In genomic region chr2:223039618-223040017, GRCh38 we compare ENCODE assay signal across 22 cellular contexts. TPM values are rescaled to one million over a fixed set of nuclear protein-coding genes. Genes with fewer than 3 reads are reported as not detected.
"Had no signal": no experiment of that assay in that cellular context is flagged by ENCODE, and none has a peak within 500 bp of the region (broad histone marks: within the 10 kb centered on the region; RNA-seq: fewer than 3 reads in every experiment).

No MANE protein-coding gene starts in this region.

- H3K4me3 ChIP-seq: adrenal gland, breast epithelium, SJSA1 had no signal

- H3K36me3 Mint-ChIP-seq: activated naive CD8-positive, alpha-beta T cell treated with anti-CD3 and anti-CD28 coated beads, Interleukin-2, amount 10 ng/mL, durations not matched to agents 7 days and 5 days had no signal

- H3K27ac ChIP-seq: adrenal gland, breast epithelium, SJSA1 had no signal

- H3K9me3 ChIP-seq: adrenal gland, breast epithelium, SJSA1 had no signal

- H3K36me3 ChIP-seq: adrenal gland, breast epithelium, SJSA1 had no signal

- H3K27me3 ChIP-seq: adrenal gland, breast epithelium, SJSA1 had no signal

- H3K4me3 Mint-ChIP-seq: activated CD8-positive, alpha-beta T cell treated with anti-CD3 and anti-CD28 coated beads for 36 hours; activated naive CD8-positive, alpha-beta T cell treated with anti-CD3 and anti-CD28 coated beads, Interleukin-2, amount 10 ng/mL, durations not matched to agents 7 days and 5 days; activated T-cell treated with anti-CD3 and anti-CD28 coated beads, Interleukin-2, amount 50 U/mL, for 72 hours; T-helper 1 cell treated with Interleukin-12 subunit alpha and Interleukin-12 subunit beta and Interleukin-4 antibody, amounts not matched to agents 30 μg/mL and 1 μg/mL, for 36 hours had no signal

- H3K27ac Mint-ChIP-seq: activated CD8-positive, alpha-beta T cell treated with anti-CD3 and anti-CD28 coated beads for 36 hours; activated naive CD8-positive, alpha-beta T cell treated with anti-CD3 and anti-CD28 coated beads, Interleukin-2, amount 10 ng/mL, durations not matched to agents 7 days and 5 days; activated T-cell treated with anti-CD3 and anti-CD28 coated beads, Interleukin-2, amount 50 U/mL, for 72 hours; activated T-helper 2 cell treated with anti-CD3 and anti-CD28 coated beads, Interferon-gamma antibody, Interleukin-2, Interleukin-4, amounts not matched to agents 10 μg/mL and 5 μg/mL and 100 μg/mL, durations not matched to agents 14 hours and 24 hours and 36 hours; T-helper 1 cell treated with Interleukin-12 subunit alpha and Interleukin-12 subunit beta and Interleukin-4 antibody, amounts not matched to agents 30 μg/mL and 1 μg/mL, for 36 hours had no signal

- ATAC-seq: activated CD4-positive, CD25-positive, alpha-beta regulatory T cell treated with anti-CD3 and anti-CD28 coated beads, Interleukin-2, amount 50 U/mL, for 24 hours; activated CD8-positive, alpha-beta T cell treated with anti-CD3 and anti-CD28 coated beads for 36 hours; activated T-cell treated with anti-CD3 and anti-CD28 coated beads, Interleukin-2, amount 50 U/mL, for 72 hours; PC-3 had no signal

- H3K27me3 Mint-ChIP-seq: activated naive CD8-positive, alpha-beta T cell treated with anti-CD3 and anti-CD28 coated beads, Interleukin-2, amount 10 ng/mL, durations not matched to agents 7 days and 5 days had no signal

- H3K9me3 Mint-ChIP-seq: activated CD8-positive, alpha-beta T cell treated with anti-CD3 and anti-CD28 coated beads for 36 hours; activated naive CD8-positive, alpha-beta T cell treated with anti-CD3 and anti-CD28 coated beads, Interleukin-2, amount 10 ng/mL, durations not matched to agents 7 days and 5 days; activated T-cell treated with anti-CD3 and anti-CD28 coated beads, Interleukin-2, amount 50 U/mL, for 72 hours; activated T-helper 2 cell treated with anti-CD3 and anti-CD28 coated beads, Interferon-gamma antibody, Interleukin-2, Interleukin-4, amounts not matched to agents 10 μg/mL and 5 μg/mL and 100 μg/mL, durations not matched to agents 14 hours and 24 hours and 36 hours; T-helper 1 cell treated with Interleukin-12 subunit alpha and Interleukin-12 subunit beta and Interleukin-4 antibody, amounts not matched to agents 30 μg/mL and 1 μg/mL, for 36 hours had no signal

- DNase-seq: activated CD4-positive, alpha-beta T cell treated with anti-CD3 and anti-CD28 coated beads for 4 hours; activated CD8-positive, alpha-beta memory T cell treated with anti-CD3 and anti-CD28 coated beads, Interleukin-2, amount 50 U/mL, for 4 hours; activated CD8-positive, alpha-beta T cell treated with anti-CD3 and anti-CD28 coated beads for 36 hours; activated naive CD4-positive, alpha-beta T cell treated with anti-CD3 and anti-CD28 coated beads, Interleukin-2, amount 50 U/mL, for 16 hours; activated naive CD8-positive, alpha-beta T cell treated with anti-CD3 and anti-CD28 coated beads, Interleukin-2, amount 10 ng/mL, durations not matched to agents 7 days and 5 days; activated T-cell treated with anti-CD3 and anti-CD28 coated beads, Interleukin-2, amount 50 U/mL, for 72 hours; adrenal gland; anterior cingulate cortex; caudate nucleus; Kasumi-1; NCI-H1092; NCI-H2029; NCI-H2107; NCI-H345; NCI-H510A; PC-3; SHP77 had no signal

- H3K4me1 ChIP-seq: breast epithelium had no signal

RNA-seq across cellular contexts. Expression of gene KCNE4, which starts 12.4 kb away (rescaled TPM):
- total RNA-seq: activated CD8-positive, alpha-beta T cell treated with anti-CD3 and anti-CD28 coated beads for 36 hours; activated naive CD8-positive, alpha-beta T cell treated with anti-CD3 and anti-CD28 coated beads, Interleukin-2, amount 10 ng/mL, durations not matched to agents 7 days and 5 days; activated T-cell treated with anti-CD3 and anti-CD28 coated beads, Interleukin-2, amount 50 U/mL, for 72 hours; activated T-helper 2 cell treated with anti-CD3 and anti-CD28 coated beads, Interferon-gamma antibody, Interleukin-2, Interleukin-4, amounts not matched to agents 10 μg/mL and 5 μg/mL and 100 μg/mL, durations not matched to agents 14 hours and 24 hours and 36 hours; PC-3 had no signal
